Comparison of ENCODE assay signal across 9 cellular contexts in the genomic region with DNA sequence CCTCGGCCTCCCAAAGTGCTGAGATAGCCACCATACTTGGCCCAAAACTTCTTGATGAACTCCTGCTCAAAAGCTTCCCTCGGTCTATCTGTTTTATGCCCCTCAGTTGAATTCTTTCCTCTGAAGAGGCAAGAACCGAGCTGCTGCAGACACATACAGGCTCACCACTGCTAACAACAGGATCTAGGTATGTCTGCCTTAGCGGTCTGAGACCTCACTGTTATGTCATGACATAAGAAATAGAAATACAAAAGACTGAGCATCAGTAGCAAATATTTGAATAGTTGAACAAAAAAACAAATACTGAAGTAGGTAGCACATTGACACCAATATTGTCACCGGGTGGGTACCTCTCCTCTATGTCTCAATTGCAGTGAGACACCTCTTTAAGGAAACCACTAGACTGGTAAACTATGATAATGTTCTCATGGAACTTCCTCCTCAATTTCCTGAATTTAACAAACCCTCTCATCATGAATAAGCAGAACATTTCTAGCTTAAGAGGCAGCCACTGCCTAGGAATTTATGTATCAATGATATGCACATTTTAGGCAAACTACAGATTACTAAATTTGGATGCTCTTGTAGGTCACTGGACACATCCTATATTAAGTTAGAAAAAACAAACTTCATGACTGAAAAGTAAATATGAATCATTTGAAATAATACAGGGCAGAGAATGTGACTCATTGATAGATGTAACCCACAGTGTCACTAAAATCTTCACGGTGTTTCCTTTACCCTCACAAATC. TPM values are rescaled to one million over a fixed set of nuclear protein-coding genes. Genes with fewer than 3 reads are reported as not detected.
DNase-seq lines count a peak whose midpoint lies in the region; ATAC-seq and TF ChIP-seq lines count a peak whose summit lies in the region.
"Had no signal": no experiment of that assay in that cellular context is flagged by ENCODE, and none has a peak within 500 bp of the region (broad histone marks: within the 10 kb centered on the region; RNA-seq: fewer than 3 reads in every experiment).

No MANE protein-coding gene starts in this region.

- DNase-seq in activated CD8-positive, alpha-beta memory T cell treated with anti-CD3 and anti-CD28 coated beads, Interleukin-2, amount 10 ng/mL, durations not matched to agents 7 days and 5 days: no peak
- no peak for DNase-seq in activated CD8-positive, alpha-beta memory T cell treated with anti-CD3 and anti-CD28 coated beads for 24 hours
- peak; percentile 22 for DNase-seq in mammary epithelial cell
- no peak for DNase-seq in spleen
- no peak for DNase-seq in NCI-H345 (lab: John Stamatoyannopoulos, UW)
- DNase-seq in left colon: no peak
- no peak for DNase-seq in NCI-H524 (lab: John Stamatoyannopoulos, UW)
- DNase-seq: activated gamma-delta T cell treated with Interleukin-2 at 50 U/mL for 16 hours had no signal

- H3K79me2 ChIP-seq in OCI-LY3 (ENCODE audit: low read length) (no peaks in the 10 kb centered on the region), mammary epithelial cell (ENCODE audit: insufficient read depth, low read length) (no peaks in the 10 kb centered on the region)

- no peaks in the 10 kb centered on the region for H3K27me3 ChIP-seq in OCI-LY3 (ENCODE audit: low read depth, low read length)
- H3K27me3 ChIP-seq in mammary epithelial cell (ENCODE audit: insufficient read depth, low read length): no peaks in the 10 kb centered on the region
- no peaks in the 10 kb centered on the region for H3K27me3 ChIP-seq in spleen (replicated peaks in 1 of 7)

- dilution Hi-C loops in mammary epithelial cell (cut with HindIII; ENCODE audit: low sequenced_read_pairs): no loop called here

- H3K4me2 ChIP-seq in OCI-LY3 (ENCODE audit: low read length): peak overlapping the region; percentile 9; the same call in 1 of the 2 replicates
- H3K4me2 ChIP-seq in mammary epithelial cell (ENCODE audit: insufficient read depth, low read depth, low read length): no peak overlapping the region

- intact Hi-C loops in mammary epithelial cell (cut with micrococcal nuclease): no loop called here
- intact Hi-C loops in spleen (cut with DNase I; ENCODE audit: low total_unique reads): no loop called here
- intact Hi-C loops in left colon (cut with DNase I, micrococcal nuclease): no loop called here

- H3K4me1 Mint-ChIP-seq in activated CD8-positive, alpha-beta memory T cell treated with anti-CD3 and anti-CD28 coated beads, Interleukin-2, amount 10 ng/mL, durations not matched to agents 7 days and 5 days: peaks cover 20% of the 10 kb centered on the region

- no peaks in the 10 kb centered on the region for H3K9me3 Mint-ChIP-seq in activated CD8-positive, alpha-beta memory T cell treated with anti-CD3 and anti-CD28 coated beads, Interleukin-2, amount 10 ng/mL, durations not matched to agents 7 days and 5 days (ENCODE audit: low read depth)

- no peak for TF ChIP-seq POLR2A in spleen (IDR thresholded peaks at IDR 0.05)

- H3K36me3 ChIP-seq in OCI-LY3 (replicated peaks; ENCODE audit: low read depth, low read length): no peaks in the 10 kb centered on the region
- no peaks in the 10 kb centered on the region for H3K36me3 ChIP-seq in mammary epithelial cell (ENCODE audit: insufficient read depth, low read length)
- H3K36me3 ChIP-seq in spleen: no peaks in the 10 kb centered on the region

- no peak overlapping the region for H3K4me3 Mint-ChIP-seq in activated CD8-positive, alpha-beta memory T cell treated with anti-CD3 and anti-CD28 coated beads, Interleukin-2, amount 10 ng/mL, durations not matched to agents 7 days and 5 days

- H3K9ac ChIP-seq in OCI-LY3 (ENCODE audit: low read length): no peak overlapping the region
- H3K9ac ChIP-seq in mammary epithelial cell (ENCODE audit: insufficient read depth, low read length): no peak overlapping the region

- H3K36me3 Mint-ChIP-seq in activated CD8-positive, alpha-beta memory T cell treated with anti-CD3 and anti-CD28 coated beads, Interleukin-2, amount 10 ng/mL, durations not matched to agents 7 days and 5 days: no peaks in the 10 kb centered on the region

- in situ Hi-C loops in mammary epithelial cell (cut with MboI; ENCODE audit: low sequenced_read_pairs in 2 of 2): no loop called here

- 94% methylated on average over 6 of the region's 6 CpGs for WGBS in mammary epithelial cell (ENCODE audit: low coverage, missing lambda C conversion rate)
- 54 to 72% (median 68%) methylated on average over 6 of the region's 6 CpGs for WGBS in spleen, 5 donors

- H3K27ac Mint-ChIP-seq in activated CD8-positive, alpha-beta memory T cell treated with anti-CD3 and anti-CD28 coated beads, Interleukin-2, amount 10 ng/mL, durations not matched to agents 7 days and 5 days: peak overlapping the region; percentile 80

- no peaks in the 10 kb centered on the region for H4K20me1 ChIP-seq in OCI-LY3 (ENCODE audit: insufficient read depth, low read length)
- no peaks in the 10 kb centered on the region for H4K20me1 ChIP-seq in mammary epithelial cell (ENCODE audit: insufficient read depth, low read length)

- no peak overlapping the region for H3K4me3 ChIP-seq in OCI-LY3 (ENCODE audit: low read length)
- no peak overlapping the region for H3K4me3 ChIP-seq in mammary epithelial cell (replicated peaks in 1 of 3; ENCODE audit: insufficient read depth in 1 of 3, low read depth in 2 of 3, low read length in 3 of 3)
- H3K4me3 ChIP-seq in spleen: peak overlapping the region in 1 of 8 donors; percentile 20

- H2AFZ ChIP-seq in OCI-LY3 (ENCODE audit: low read depth, low read length) (no peak overlapping the region), mammary epithelial cell (ENCODE audit: low read depth, low read length) (no peak overlapping the region)

- H3K9me3 ChIP-seq in OCI-LY3 (ENCODE audit: insufficient read depth, low read length) (no peaks in the 10 kb centered on the region), mammary epithelial cell (replicated peaks; ENCODE audit: insufficient read depth, low read length) (no peaks in the 10 kb centered on the region), spleen (no peaks in the 10 kb centered on the region)

- ATAC-seq in activated CD8-positive, alpha-beta memory T cell treated with anti-CD3 and anti-CD28 coated beads, Interleukin-2, amount 10 ng/mL, durations not matched to agents 7 days and 5 days: peak; percentile 82
- ATAC-seq in left colon: no peak

- H3K27ac ChIP-seq in OCI-LY3 (ENCODE audit: low read length) (no peak overlapping the region), mammary epithelial cell (ENCODE audit: insufficient read depth, low read depth, low read length) (no peak overlapping the region), spleen (peak overlapping the region in 7 of 8 donors; percentile 55 to 93 (median 77))

- H3K4me1 ChIP-seq in OCI-LY3 (ENCODE audit: low read length): peaks cover 14% of the 10 kb centered on the region
- H3K4me1 ChIP-seq in mammary epithelial cell (ENCODE audit: insufficient read depth, low read length): no peaks in the 10 kb centered on the region
- peaks cover 0 to 26% (median 0%) of the 10 kb centered on the region in 6 donors for H3K4me1 ChIP-seq in spleen

- TF ChIP-seq CTCF in OCI-LY3 (IDR thresholded peaks at IDR 0.05; ENCODE audit: low read depth, low read length) (no peak), mammary epithelial cell (conservative IDR thresholded peaks at IDR 0.05 in 1 of 2, IDR thresholded peaks at IDR 0.05 in 1 of 2; ENCODE audit: extremely low read depth in 1 of 2, insufficient read depth in 1 of 2, low read depth in 1 of 2, low read length in 2 of 2) (no peak), spleen (IDR thresholded peaks at IDR 0.05 in 8 of 11, conservative IDR thresholded peaks at IDR 0.05 in 3 of 11) (no peak)

- no TSS peak for BruUV-seq in mammary epithelial cell (replicated peaks; lab: Mats Ljungman, UMichigan)

- H3K27me3 Mint-ChIP-seq in activated CD8-positive, alpha-beta memory T cell treated with anti-CD3 and anti-CD28 coated beads, Interleukin-2, amount 10 ng/mL, durations not matched to agents 7 days and 5 days: no peaks in the 10 kb centered on the region

- CTCF ChIA-PET in activated CD8-positive, alpha-beta memory T cell treated with anti-CD3 and anti-CD28 coated beads, Interleukin-2, amount 10 ng/mL, durations not matched to agents 7 days and 5 days (lab: Charles Lee): no interaction called here
- CTCF ChIA-PET in mammary epithelial cell (lab: Charles Lee; ENCODE audit: low non-redundant PET): no interaction called here

RNA-seq across cellular contexts. Expression of gene STXBP5, which starts 9.4 kb away (rescaled TPM):
- total RNA-seq in activated CD8-positive, alpha-beta memory T cell treated with anti-CD3 and anti-CD28 coated beads, Interleukin-2, amount 10 ng/mL, durations not matched to agents 7 days and 5 days: 10 to 100 TPM; 16.1 to 22.6 TPM
- total RNA-seq in mammary epithelial cell: 10 to 100 TPM; 31.4 to 42.0 TPM
- 19.0 TPM for polyA plus RNA-seq in mammary epithelial cell
- 47.1 TPM for polyA minus RNA-seq in mammary epithelial cell
- 10 to 100 TPM; 27.6 to 51.1 (median 34.8) TPM for total RNA-seq in spleen
- 1 to 10 TPM; 6.5 to 8.1 (median 7.7) TPM for polyA plus RNA-seq in spleen
- total RNA-seq in left colon: 10 to 100 TPM; 58.0 to 86.1 TPM

Comparison
In these comparisons a context has a peak if more than half of its experiments do, and no peak if none do; other contexts are left out.
1. H3K27ac ChIP-seq: peak in spleen (7 of 8); none in OCI-LY3 (single experiment) and mammary epithelial cell (single experiment).